11 cellular contexts compared by ENCODE assay signal in the genomic region with DNA sequence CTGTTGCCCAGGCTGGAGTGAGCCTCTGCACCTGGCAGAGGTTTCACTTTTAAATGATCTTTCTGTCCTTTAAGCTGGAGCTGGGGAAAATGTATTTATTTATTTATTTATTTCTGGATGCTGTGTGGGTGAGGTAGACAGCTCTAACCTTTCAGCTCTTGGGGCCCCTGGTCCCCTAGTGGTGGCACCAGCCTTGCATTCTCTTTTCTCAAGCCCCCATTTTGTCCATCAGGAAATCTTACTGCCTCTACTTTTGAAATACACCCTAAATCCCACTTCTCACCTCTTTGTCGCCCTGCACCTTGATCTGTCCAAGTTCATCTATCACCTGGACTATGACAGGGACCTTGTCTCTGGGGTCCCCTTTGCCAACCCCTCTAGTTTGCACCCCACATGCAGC. TPM values are rescaled to one million over a fixed set of nuclear protein-coding genes. Genes with fewer than 3 reads are reported as not detected.
DNase-seq lines count a peak whose midpoint lies in the region; ATAC-seq and TF ChIP-seq lines count a peak whose summit lies in the region.
"Had no signal": no experiment of that assay in that cellular context is flagged by ENCODE, and none has a peak within 500 bp of the region (broad histone marks: within the 10 kb centered on the region; RNA-seq: fewer than 3 reads in every experiment).

No MANE protein-coding gene starts in this region.

- CTCF ChIA-PET in activated CD8-positive, alpha-beta T cell treated with anti-CD3 and anti-CD28 coated beads, Interleukin-2, amount 10 ng/mL, durations not matched to agents 7 days and 5 days (lab: Charles Lee), result interaction anchor here (0.9 to 3.6 kb wide), 7 partner anchors 10 to 103 kb away, joined by 3 to 35 read pairs (median 4); a partner anchor contains a TSS
- CTCF ChIA-PET in naive thymus-derived CD4-positive, alpha-beta T cell (lab: Charles Lee), result interaction anchor here (0.6 to 4.2 kb wide), 5 partner anchors 11 to 932 kb away, joined by 3 to 39 read pairs (median 4); a partner anchor contains a TSS

- H2BK20ac ChIP-seq in H9 (ENCODE audit: low read depth, low read length, poor library complexity, severe bottlenecking), result no peak overlapping the region

- no peak overlapping the region for H3K23ac ChIP-seq in H9 (ENCODE audit: insufficient read length, low read depth, low read length)

- H4K20me1 ChIP-seq in H9 (ENCODE audit: control insufficient read depth, insufficient read depth, insufficient read length), result no peaks in the 10 kb centered on the region

- no peaks in the 10 kb centered on the region; a peak in 1 of 7 replicates for H3K36me3 Mint-ChIP-seq in H9 (ENCODE audit: insufficient read depth in 1 of 3, low read depth in 3 of 3)
- peaks cover 7% of the 10 kb centered on the region for H3K36me3 Mint-ChIP-seq in activated CD8-positive, alpha-beta T cell treated with anti-CD3 and anti-CD28 coated beads, Interleukin-2, amount 10 ng/mL, durations not matched to agents 7 days and 5 days (ENCODE audit: low read depth)
- H3K36me3 Mint-ChIP-seq in naive thymus-derived CD4-positive, alpha-beta T cell, result peaks cover 0 to 6% (median 3%) of the 10 kb centered on the region in 5 donors

- peak; percentile 44 for DNase-seq in DMS53 (lab: John Stamatoyannopoulos, UW)
- DNase-seq in DMS53 treated with DMSO at 0.1 percent for 48 hours (lab: John Stamatoyannopoulos, UW; ENCODE audit: unreplicated experiment), result no peak
- no peak for DNase-seq in H9
- peak; percentile 46 for DNase-seq in activated CD8-positive, alpha-beta T cell treated with anti-CD3 and anti-CD28 coated beads, Interleukin-2, amount 10 ng/mL, durations not matched to agents 7 days and 5 days
- no peak for DNase-seq in naive thymus-derived CD4-positive, alpha-beta T cell
- no peak for DNase-seq in NCI-H1436 (lab: John Stamatoyannopoulos, UW)
- no peak for DNase-seq in iPS-NIHi11 (ENCODE audit: low spot score)
- DNase-seq in tibial artery, result no peak
- DNase-seq: 8988T, NCI-H2029, SIG-M5 had no signal

- no peak overlapping the region for H4K5ac ChIP-seq in H9 (ENCODE audit: insufficient read length, low read depth, low read length)

- no peak for ATAC-seq in activated CD8-positive, alpha-beta T cell treated with anti-CD3 and anti-CD28 coated beads, Interleukin-2, amount 10 ng/mL, durations not matched to agents 7 days and 5 days
- no peak for ATAC-seq in naive thymus-derived CD4-positive, alpha-beta T cell

- H3K9ac ChIP-seq in H9 (ENCODE audit: extremely low read depth, insufficient read length, low read length), result no peak overlapping the region

- H3T11ph ChIP-seq in H9 (ENCODE audit: low read length), result no peak overlapping the region

- H3K56ac ChIP-seq in H9 (ENCODE audit: insufficient read length, low read depth, low read length), result no peak overlapping the region

- H3K23me2 ChIP-seq in H9 (ENCODE audit: insufficient read length, low read depth, low read length, poor library complexity, severe bottlenecking), result peaks cover 8% of the 10 kb centered on the region

- H3K4ac ChIP-seq in H9 (ENCODE audit: low read depth, low read length), result no peak overlapping the region

- H3K18ac ChIP-seq in H9 (ENCODE audit: insufficient read length, low read depth, low read length), result no peak overlapping the region

- intact Hi-C loops in naive thymus-derived CD4-positive, alpha-beta T cell (cut with micrococcal nuclease), result no loop called here
- intact Hi-C loops in tibial artery (cut with DNase I; ENCODE audit: low total_unique reads), result loop anchor here (10.0 kb wide), 1 partner anchor 59 kb away; a partner anchor contains a TSS

- H3K79me1 ChIP-seq in H9 (ENCODE audit: insufficient read depth, low read depth, low read length, poor library complexity, severe bottlenecking), result no peaks in the 10 kb centered on the region

- H3K4me1 Mint-ChIP-seq in H9, result peaks cover 2 to 8% of the 10 kb centered on the region in 2 experiments; a peak in 2 of 4 replicates
- peaks cover 26% of the 10 kb centered on the region for H3K4me1 Mint-ChIP-seq in activated CD8-positive, alpha-beta T cell treated with anti-CD3 and anti-CD28 coated beads, Interleukin-2, amount 10 ng/mL, durations not matched to agents 7 days and 5 days (ENCODE audit: low read depth)
- peaks cover 14 to 33% (median 29%) of the 10 kb centered on the region in 7 donors for H3K4me1 Mint-ChIP-seq in naive thymus-derived CD4-positive, alpha-beta T cell

- no peaks in the 10 kb centered on the region for H3K36me3 ChIP-seq in naive thymus-derived CD4-positive, alpha-beta T cell (ENCODE audit: control insufficient read depth in 2 of 3, insufficient read depth in 3 of 3, low read length in 3 of 3)
- H3K36me3 ChIP-seq in tibial artery, result no peaks in the 10 kb centered on the region

- peak overlapping the region in 1 of 2 experiments; percentile 15; a peak in 3 of 5 replicates for H3K4me3 Mint-ChIP-seq in H9
- no peak overlapping the region for H3K4me3 Mint-ChIP-seq in activated CD8-positive, alpha-beta T cell treated with anti-CD3 and anti-CD28 coated beads, Interleukin-2, amount 10 ng/mL, durations not matched to agents 7 days and 5 days
- H3K4me3 Mint-ChIP-seq in naive thymus-derived CD4-positive, alpha-beta T cell, result peak overlapping the region in 7 of 10 donors; percentile 12 to 59 (median 48)

- no peak overlapping the region for H4K91ac ChIP-seq in H9 (ENCODE audit: insufficient read length, low read depth, low read length)

- H3K14ac ChIP-seq in H9 (ENCODE audit: insufficient read depth, low read length), result no peak overlapping the region

- no peak overlapping the region for H2BK15ac ChIP-seq in H9 (ENCODE audit: low read depth, low read length)

- H3K27ac Mint-ChIP-seq in H9, result peak overlapping the region in 1 of 3 experiments; percentile 40; a peak in 1 of 7 replicates
- peak overlapping the region; percentile 6 for H3K27ac Mint-ChIP-seq in activated CD8-positive, alpha-beta T cell treated with anti-CD3 and anti-CD28 coated beads, Interleukin-2, amount 10 ng/mL, durations not matched to agents 7 days and 5 days
- H3K27ac Mint-ChIP-seq in naive thymus-derived CD4-positive, alpha-beta T cell, result peak overlapping the region in 4 of 9 donors; percentile 16 to 73 (median 45)

- H4K8ac ChIP-seq in H9 (replicated peaks; ENCODE audit: insufficient read length, low read depth, low read length), result no peak overlapping the region

- POLR2A ChIA-PET in activated CD8-positive, alpha-beta T cell treated with anti-CD3 and anti-CD28 coated beads, Interleukin-2, amount 10 ng/mL, durations not matched to agents 7 days and 5 days (lab: Charles Lee), result no interaction called here
- POLR2A ChIA-PET in naive thymus-derived CD4-positive, alpha-beta T cell (lab: Charles Lee), result interaction anchor here (0.5 to 5.2 kb wide), 6 partner anchors 13 to 183 kb away, joined by 4 to 127 read pairs (median 14); a partner anchor contains a TSS

- H3K4me2 ChIP-seq in H9 (ENCODE audit: insufficient read depth, insufficient read length, low read length), result no peak overlapping the region

- TF ChIP-seq CTCF in H9 (conservative IDR thresholded peaks at IDR 0.05) (peak; percentile 57), tibial artery (IDR thresholded peaks at IDR 0.05) (no peak)

- no peak overlapping the region for H2BK12ac ChIP-seq in H9 (ENCODE audit: insufficient read length, low read depth, low read length)

- no peak overlapping the region for H2BK120ac ChIP-seq in H9 (ENCODE audit: low read depth, low read length, poor library complexity, severe bottlenecking)

- H3K27me3 ChIP-seq in H9 (ENCODE audit: insufficient read depth, low read length) (no peaks in the 10 kb centered on the region), tibial artery (no peaks in the 10 kb centered on the region)
- no peaks in the 10 kb centered on the region for H3K27me3 ChIP-seq in naive thymus-derived CD4-positive, alpha-beta T cell (ENCODE audit: control insufficient read depth in 2 of 2, insufficient read depth in 2 of 2, low read length in 2 of 2)

- no CpG with 5 or more reads among the region's 1 CpG for WGBS in H9 (ENCODE audit: extremely low coverage, insufficient read length, low lambda C conversion rate)

- no peaks in the 10 kb centered on the region for H3K27me3 Mint-ChIP-seq in H9 (ENCODE audit: low read depth)
- no peaks in the 10 kb centered on the region for H3K27me3 Mint-ChIP-seq in activated CD8-positive, alpha-beta T cell treated with anti-CD3 and anti-CD28 coated beads, Interleukin-2, amount 10 ng/mL, durations not matched to agents 7 days and 5 days (ENCODE audit: low read depth)
- H3K27me3 Mint-ChIP-seq in naive thymus-derived CD4-positive, alpha-beta T cell, result no peaks in the 10 kb centered on the region

- no peak overlapping the region for H2AK5ac ChIP-seq in H9 (ENCODE audit: insufficient read length, low read length)

- no peaks in the 10 kb centered on the region for H3K4me1 ChIP-seq in H9 (ENCODE audit: insufficient read depth, low read length)
- H3K4me1 ChIP-seq in naive thymus-derived CD4-positive, alpha-beta T cell (ENCODE audit: control insufficient read depth in 2 of 2, insufficient read depth in 2 of 2, low read length in 2 of 2), result peaks cover 15 to 18% of the 10 kb centered on the region in 2 donors
- peaks cover 0 to 26% (median 13%) of the 10 kb centered on the region in 4 donors for H3K4me1 ChIP-seq in tibial artery

- H3K9me3 ChIP-seq in H9 (ENCODE audit: control insufficient read depth, low read depth, low read length) (no peaks in the 10 kb centered on the region), tibial artery (no peaks in the 10 kb centered on the region)
- H3K9me3 ChIP-seq in naive thymus-derived CD4-positive, alpha-beta T cell (ENCODE audit: control insufficient read depth in 2 of 3, low read length in 3 of 3), result no peaks in the 10 kb centered on the region

- no peaks in the 10 kb centered on the region for H3K9me3 Mint-ChIP-seq in H9
- no peaks in the 10 kb centered on the region for H3K9me3 Mint-ChIP-seq in activated CD8-positive, alpha-beta T cell treated with anti-CD3 and anti-CD28 coated beads, Interleukin-2, amount 10 ng/mL, durations not matched to agents 7 days and 5 days (ENCODE audit: insufficient read depth)
- H3K9me3 Mint-ChIP-seq in naive thymus-derived CD4-positive, alpha-beta T cell, result no peaks in the 10 kb centered on the region

- H3K4me3 ChIP-seq in naive thymus-derived CD4-positive, alpha-beta T cell (ENCODE audit: low read length), result no peak overlapping the region
- H3K4me3 ChIP-seq in tibial artery, result no peak overlapping the region

- H3K27ac ChIP-seq in H9 (ENCODE audit: insufficient read length, low read depth, low read length) (no peak overlapping the region), tibial artery (no peak overlapping the region)
- H3K27ac ChIP-seq in naive thymus-derived CD4-positive, alpha-beta T cell (ENCODE audit: low read depth, low read length), result no peak overlapping the region

- no peak overlapping the region for H2AFZ ChIP-seq in H9 (ENCODE audit: low read length)

- H3K79me2 ChIP-seq in H9 (ENCODE audit: insufficient read depth, low read length), result no peaks in the 10 kb centered on the region

- no peak overlapping the region for H2BK5ac ChIP-seq in H9 (ENCODE audit: insufficient read length, low read length)

RNA-seq across cellular contexts. Expression of a gene that starts 2.1 kb away (rescaled TPM):
- total RNA-seq in H9 (2021), result 4.8 and 5.2 TPM in 2 replicates
- 10 to 100 TPM; 10.6 to 12.8 TPM for total RNA-seq in activated CD8-positive, alpha-beta T cell treated with anti-CD3 and anti-CD28 coated beads, Interleukin-2, amount 10 ng/mL, durations not matched to agents 7 days and 5 days
- total RNA-seq in naive thymus-derived CD4-positive, alpha-beta T cell, result 10 to 100 TPM; 11.6 to 38.9 (median 12.5) TPM
- 10 to 100 TPM; 18.0 to 20.5 TPM for polyA plus RNA-seq in naive thymus-derived CD4-positive, alpha-beta T cell

RNA-seq across cellular contexts. Expression of a gene that starts 10.2 kb away (rescaled TPM):
- 5.7 and 6.1 TPM in 2 replicates for total RNA-seq in H9 (2021)
- 1 to 10 TPM; 5.3 to 6.4 TPM for total RNA-seq in activated CD8-positive, alpha-beta T cell treated with anti-CD3 and anti-CD28 coated beads, Interleukin-2, amount 10 ng/mL, durations not matched to agents 7 days and 5 days
- 10 to 100 TPM in 4 of 5 experiments, 1 to 10 TPM in 1; 8.2 to 18.1 (median 16.0) TPM for total RNA-seq in naive thymus-derived CD4-positive, alpha-beta T cell
- 1 to 10 TPM; 5.2 to 8.6 TPM for polyA plus RNA-seq in naive thymus-derived CD4-positive, alpha-beta T cell

RNA-seq across cellular contexts. Expression of a gene that starts 12.4 kb away (rescaled TPM):
- total RNA-seq in H9 (2021), result 30.1 and 31.3 TPM in 2 replicates
- total RNA-seq in activated CD8-positive, alpha-beta T cell treated with anti-CD3 and anti-CD28 coated beads, Interleukin-2, amount 10 ng/mL, durations not matched to agents 7 days and 5 days, result 100 to 1,000 TPM; 210 to 231 TPM
- 100 to 1,000 TPM in 3 of 5 experiments, 10 to 100 TPM in 2; 91.2 to 322 (median 185) TPM for total RNA-seq in naive thymus-derived CD4-positive, alpha-beta T cell
- polyA plus RNA-seq in naive thymus-derived CD4-positive, alpha-beta T cell, result 10 to 100 TPM; 31.4 to 62.3 TPM

RNA-seq across cellular contexts. Expression of a gene that starts 31.1 kb away (rescaled TPM):
- total RNA-seq in H9 (2021), result 58.7 and 62.1 TPM in 2 replicates
- 10 to 100 TPM; 25.3 to 26.6 TPM for total RNA-seq in activated CD8-positive, alpha-beta T cell treated with anti-CD3 and anti-CD28 coated beads, Interleukin-2, amount 10 ng/mL, durations not matched to agents 7 days and 5 days
- total RNA-seq in naive thymus-derived CD4-positive, alpha-beta T cell, result 10 to 100 TPM; 15.0 to 37.5 (median 20.6) TPM
- 10 to 100 TPM; 76.0 to 84.8 TPM for polyA plus RNA-seq in naive thymus-derived CD4-positive, alpha-beta T cell

RNA-seq across cellular contexts. Expression of a gene that starts 31.5 kb away (rescaled TPM):
- total RNA-seq in H9 (2021), result 21.1 and 28.3 TPM in 2 replicates
- 10 to 100 TPM; 15.8 to 24.5 TPM for total RNA-seq in activated CD8-positive, alpha-beta T cell treated with anti-CD3 and anti-CD28 coated beads, Interleukin-2, amount 10 ng/mL, durations not matched to agents 7 days and 5 days
- 10 to 100 TPM; 19.4 to 25.0 (median 20.5) TPM for total RNA-seq in naive thymus-derived CD4-positive, alpha-beta T cell
- 10 to 100 TPM; 45.1 to 55.9 TPM for polyA plus RNA-seq in naive thymus-derived CD4-positive, alpha-beta T cell

Comparison
In these comparisons a context has a peak if more than half of its experiments do, and no peak if none do; other contexts are left out.
1. DNase-seq: peak in DMS53 (single experiment) and activated CD8-positive, alpha-beta T cell treated with anti-CD3 and anti-CD28 coated beads, Interleukin-2, amount 10 ng/mL, durations not matched to agents 7 days and 5 days (single experiment); none in DMS53 treated with DMSO at 0.1 percent for 48 hours (single experiment), H9 (single experiment), naive thymus-derived CD4-positive, alpha-beta T cell (0 of 9), NCI-H1436 (single experiment), iPS-NIHi11 (single experiment) and tibial artery (0 of 2).